9 cellular contexts compared by ENCODE assay signal in the genomic region with DNA sequence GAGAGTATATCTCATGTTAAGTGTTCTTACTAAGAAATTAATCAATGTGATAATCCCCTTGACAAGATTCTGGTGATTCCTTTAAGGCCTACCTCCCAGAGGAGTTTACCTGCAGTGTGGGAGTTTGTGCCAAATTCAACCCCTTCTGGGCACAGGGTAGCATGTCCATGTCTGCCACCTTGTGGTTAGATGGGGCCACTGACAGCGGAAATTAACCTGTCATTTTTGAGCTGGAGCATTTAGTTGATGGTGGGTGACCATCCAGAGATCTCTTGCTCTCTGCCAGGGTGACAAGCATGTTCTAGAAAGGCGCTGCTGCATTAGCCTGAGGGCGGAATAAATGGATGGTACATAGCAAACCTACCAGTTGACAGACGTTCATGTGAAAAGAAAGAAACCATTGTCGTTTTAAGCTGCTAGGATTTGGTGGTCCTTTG.
DNase-seq lines count a peak whose midpoint lies in the region; ATAC-seq and TF ChIP-seq lines count a peak whose summit lies in the region.
"Had no signal": no experiment of that assay in that cellular context is flagged by ENCODE, and none has a peak within 500 bp of the region (broad histone marks: within the 10 kb centered on the region; RNA-seq: fewer than 3 reads in every experiment).

No MANE protein-coding gene starts in this region.

- ATAC-seq in GM18909 (IDR thresholded peaks at IDR 0.05; ENCODE audit: poor library complexity, unreplicated experiment) (peak; percentile 92), HG03103 (IDR thresholded peaks at IDR 0.05; ENCODE audit: low read depth, unreplicated experiment) (peak; percentile 91)
- peak; percentile 66 to 70 for ATAC-seq in natural killer cell treated with Interleukin-12 subunit alpha and Interleukin-12 subunit beta and Interleukin-15 and Interleukin-18, amount 100 ng/mL, for 72 hours

- no peaks in the 10 kb centered on the region for H3K4me1 Mint-ChIP-seq in endothelial cell (ENCODE audit: unreplicated experiment)
- no peaks in the 10 kb centered on the region for H3K4me1 Mint-ChIP-seq in natural killer cell treated with Interleukin-12 subunit alpha and Interleukin-12 subunit beta and Interleukin-15 and Interleukin-18, amount 100 ng/mL, for 72 hours (ENCODE audit: low read depth in 2 of 2)

- H3K4me3 Mint-ChIP-seq in endothelial cell (ENCODE audit: unreplicated experiment): no peak overlapping the region
- no peak overlapping the region for H3K4me3 Mint-ChIP-seq in natural killer cell treated with Interleukin-12 subunit alpha and Interleukin-12 subunit beta and Interleukin-15 and Interleukin-18, amount 100 ng/mL, for 72 hours

- DNase-seq in NCI-H460 (ENCODE audit: extremely low read depth, low read depth) (peak; percentile 53), endothelial cell (ENCODE audit: low spot score) (peak; percentile 59), transverse colon (peak; percentile 33)
- peak; percentile 45 to 62 for DNase-seq in activated CD4-positive, alpha-beta T cell treated with anti-CD3 and anti-CD28 coated beads, Interleukin-2, amount 50 U/mL, for 48 hours
- DNase-seq in natural killer cell treated with Interleukin-12 subunit alpha and Interleukin-12 subunit beta and Interleukin-15 and Interleukin-18, amount 100 ng/mL, for 72 hours (ENCODE audit: low spot score): peak; percentile 65

- H3K36me3 ChIP-seq in transverse colon: no peaks in the 10 kb centered on the region

- TF ChIP-seq POLR2A in transverse colon (IDR thresholded peaks at IDR 0.05): no peak

- no peaks in the 10 kb centered on the region for H3K9me3 ChIP-seq in transverse colon

- no peak overlapping the region for H3K27ac ChIP-seq in C4-2B
- no peak overlapping the region for H3K27ac ChIP-seq in transverse colon
- H3K27ac ChIP-seq: SK-N-MC had no signal

- TF ChIP-seq CTCF in C4-2B (conservative IDR thresholded peaks at IDR 0.05) (peak; percentile 91), endothelial cell (IDR thresholded peaks at IDR 0.05; ENCODE audit: unreplicated experiment) (peak; percentile 88), transverse colon (IDR thresholded peaks at IDR 0.05) (peak; percentile 51 to 63 (median 60))

- no peak for TF ChIP-seq EP300 in transverse colon (IDR thresholded peaks at IDR 0.05; ENCODE audit: low read depth)

- 37 to 52% methylated on average over 3 to 5 of the region's 5 CpGs for WGBS in transverse colon (ENCODE audit: low coverage in 1 of 2), 2 donors

- intact Hi-C loops in transverse colon (cut with DNase I; ENCODE audit: low total_unique reads): no loop called here

- H3K4me1 ChIP-seq in transverse colon: no peaks in the 10 kb centered on the region

- no peaks in the 10 kb centered on the region for H3K9me3 Mint-ChIP-seq in endothelial cell (ENCODE audit: unreplicated experiment)
- H3K9me3 Mint-ChIP-seq in natural killer cell treated with Interleukin-12 subunit alpha and Interleukin-12 subunit beta and Interleukin-15 and Interleukin-18, amount 100 ng/mL, for 72 hours: no peaks in the 10 kb centered on the region

- H3K4me3 ChIP-seq in transverse colon: no peak overlapping the region
- H3K4me3 ChIP-seq: SK-N-MC had no signal

- H3K27ac Mint-ChIP-seq in endothelial cell (ENCODE audit: unreplicated experiment): no peak overlapping the region
- no peak overlapping the region for H3K27ac Mint-ChIP-seq in natural killer cell treated with Interleukin-12 subunit alpha and Interleukin-12 subunit beta and Interleukin-15 and Interleukin-18, amount 100 ng/mL, for 72 hours

- H3K36me3 Mint-ChIP-seq in endothelial cell (ENCODE audit: low read depth, unreplicated experiment): no peaks in the 10 kb centered on the region
- no peaks in the 10 kb centered on the region for H3K36me3 Mint-ChIP-seq in natural killer cell treated with Interleukin-12 subunit alpha and Interleukin-12 subunit beta and Interleukin-15 and Interleukin-18, amount 100 ng/mL, for 72 hours

- H3K27me3 Mint-ChIP-seq in endothelial cell (ENCODE audit: unreplicated experiment): peaks cover 2% of the 10 kb centered on the region
- H3K27me3 Mint-ChIP-seq in natural killer cell treated with Interleukin-12 subunit alpha and Interleukin-12 subunit beta and Interleukin-15 and Interleukin-18, amount 100 ng/mL, for 72 hours: peaks cover 0 to 5% of the 10 kb centered on the region in 2 donors

- H3K27me3 ChIP-seq in transverse colon: no peaks in the 10 kb centered on the region

- in situ Hi-C loops in transverse colon (cut with MboI; ENCODE audit: low pct_ligation_motif_present in 1 of 4, low pct_unique_long_range_greater_than_20kb in 1 of 4, low sequenced_read_pairs in 3 of 4): loop anchor here in 2 of 4 donors (5.0 kb wide), 2 partner anchors 195 to 200 kb away; no protein-coding TSS in a partner anchor
